ENCODE assay signal across 1 cellular context in the genomic region with DNA sequence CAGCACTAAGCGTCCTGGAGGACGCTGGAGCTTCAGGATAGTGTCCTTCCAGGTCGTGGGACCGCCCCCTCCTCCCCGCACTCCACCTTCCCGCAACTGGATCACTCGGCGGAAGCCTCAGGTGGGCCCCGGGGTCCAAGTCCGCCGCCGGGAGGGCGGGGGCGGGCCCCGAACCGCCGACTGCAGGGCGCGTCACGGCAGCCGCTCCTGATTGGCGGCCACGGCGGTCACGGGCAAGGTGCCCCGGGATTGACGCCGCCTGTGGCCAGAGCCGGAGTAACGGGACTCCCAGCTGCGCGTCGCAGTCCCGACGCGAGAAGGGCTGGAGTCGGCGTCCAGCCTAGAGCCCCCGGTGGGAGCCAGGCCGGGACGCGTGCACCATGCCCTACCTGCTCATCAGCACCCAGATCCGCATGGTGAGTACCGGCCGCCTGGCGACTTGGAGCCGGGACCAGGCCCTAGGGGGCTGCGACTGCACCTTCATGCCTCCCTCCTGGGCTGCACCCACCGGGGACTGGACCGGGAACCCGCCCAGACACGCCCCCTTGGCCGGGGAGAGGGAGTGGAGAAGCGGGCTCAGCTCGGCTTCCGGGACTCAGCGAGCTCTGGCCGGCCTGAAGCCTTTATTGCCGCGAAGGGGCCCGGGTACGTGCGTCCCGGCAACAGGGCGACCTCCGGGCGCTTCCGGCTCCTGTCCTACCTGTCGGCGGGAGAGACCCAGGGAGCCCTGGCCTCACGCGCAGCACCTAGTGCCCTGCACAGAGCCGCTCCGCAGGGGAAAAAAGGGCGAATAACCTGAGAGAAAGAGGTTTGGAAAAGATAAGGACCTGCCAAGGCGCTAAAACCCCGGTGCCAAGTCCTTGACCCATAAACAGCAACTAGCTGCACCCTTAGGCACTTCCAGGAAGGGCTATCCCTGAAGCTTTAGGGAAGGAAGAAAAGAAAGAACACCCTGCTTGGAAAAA.
TF ChIP-seq lines count a peak whose summit lies in the region.

A gene (plus strand): TSS at position 268 of the 965 bp plus-strand sequence. CDS start 113 bp downstream, at position 381.

TF ChIP-seq in HepG2, 621 proteins besides CTCF, POLR2A, EP300 and RAD21 (continued from another document and continues in another):
- TF ChIP-seq, protein P1, sequence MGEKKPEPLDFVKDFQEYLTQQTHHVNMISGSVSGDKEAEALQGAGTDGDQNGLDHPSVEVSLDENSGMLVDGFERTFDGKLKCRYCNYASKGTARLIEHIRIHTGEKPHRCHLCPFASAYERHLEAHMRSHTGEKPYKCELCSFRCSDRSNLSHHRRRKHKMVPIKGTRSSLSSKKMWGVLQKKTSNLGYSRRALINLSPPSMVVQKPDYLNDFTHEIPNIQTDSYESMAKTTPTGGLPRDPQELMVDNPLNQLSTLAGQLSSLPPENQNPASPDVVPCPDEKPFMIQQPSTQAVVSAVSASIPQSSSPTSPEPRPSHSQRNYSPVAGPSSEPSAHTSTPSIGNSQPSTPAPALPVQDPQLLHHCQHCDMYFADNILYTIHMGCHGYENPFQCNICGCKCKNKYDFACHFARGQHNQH (CRISPR knock-in tag; IDR thresholded peaks at IDR 0.05) = 0 out of 2 replicates have a peak, but pooled peaks have one; percentile 44
- peak; percentile 42 for TF ChIP-seq SKI (IDR thresholded peaks at IDR 0.05; ENCODE audit: partially characterized antibody)
- TF ChIP-seq HMG20B (CRISPR knock-in tag; conservative IDR thresholded peaks at IDR 0.05) = no peak; the same call in 1 of the 2 replicates
- TF ChIP-seq, protein P2, sequence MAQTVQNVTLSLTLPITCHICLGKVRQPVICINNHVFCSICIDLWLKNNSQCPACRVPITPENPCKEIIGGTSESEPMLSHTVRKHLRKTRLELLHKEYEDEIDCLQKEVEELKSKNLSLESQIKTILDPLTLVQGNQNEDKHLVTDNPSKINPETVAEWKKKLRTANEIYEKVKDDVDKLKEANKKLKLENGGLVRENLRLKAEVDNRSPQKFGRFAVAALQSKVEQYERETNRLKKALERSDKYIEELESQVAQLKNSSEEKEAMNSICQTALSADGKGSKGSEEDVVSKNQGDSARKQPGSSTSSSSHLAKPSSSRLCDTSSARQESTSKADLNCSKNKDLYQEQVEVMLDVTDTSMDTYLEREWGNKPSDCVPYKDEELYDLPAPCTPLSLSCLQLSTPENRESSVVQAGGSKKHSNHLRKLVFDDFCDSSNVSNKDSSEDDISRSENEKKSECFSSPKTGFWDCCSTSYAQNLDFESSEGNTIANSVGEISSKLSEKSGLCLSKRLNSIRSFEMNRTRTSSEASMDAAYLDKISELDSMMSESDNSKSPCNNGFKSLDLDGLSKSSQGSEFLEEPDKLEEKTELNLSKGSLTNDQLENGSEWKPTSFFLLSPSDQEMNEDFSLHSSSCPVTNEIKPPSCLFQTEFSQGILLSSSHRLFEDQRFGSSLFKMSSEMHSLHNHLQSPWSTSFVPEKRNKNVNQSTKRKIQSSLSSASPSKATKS (CRISPR knock-in tag; IDR thresholded peaks at IDR 0.05) = 0 out of 2 replicates have a peak, but pooled peaks have one; percentile 54
- TF ChIP-seq, protein P3, sequence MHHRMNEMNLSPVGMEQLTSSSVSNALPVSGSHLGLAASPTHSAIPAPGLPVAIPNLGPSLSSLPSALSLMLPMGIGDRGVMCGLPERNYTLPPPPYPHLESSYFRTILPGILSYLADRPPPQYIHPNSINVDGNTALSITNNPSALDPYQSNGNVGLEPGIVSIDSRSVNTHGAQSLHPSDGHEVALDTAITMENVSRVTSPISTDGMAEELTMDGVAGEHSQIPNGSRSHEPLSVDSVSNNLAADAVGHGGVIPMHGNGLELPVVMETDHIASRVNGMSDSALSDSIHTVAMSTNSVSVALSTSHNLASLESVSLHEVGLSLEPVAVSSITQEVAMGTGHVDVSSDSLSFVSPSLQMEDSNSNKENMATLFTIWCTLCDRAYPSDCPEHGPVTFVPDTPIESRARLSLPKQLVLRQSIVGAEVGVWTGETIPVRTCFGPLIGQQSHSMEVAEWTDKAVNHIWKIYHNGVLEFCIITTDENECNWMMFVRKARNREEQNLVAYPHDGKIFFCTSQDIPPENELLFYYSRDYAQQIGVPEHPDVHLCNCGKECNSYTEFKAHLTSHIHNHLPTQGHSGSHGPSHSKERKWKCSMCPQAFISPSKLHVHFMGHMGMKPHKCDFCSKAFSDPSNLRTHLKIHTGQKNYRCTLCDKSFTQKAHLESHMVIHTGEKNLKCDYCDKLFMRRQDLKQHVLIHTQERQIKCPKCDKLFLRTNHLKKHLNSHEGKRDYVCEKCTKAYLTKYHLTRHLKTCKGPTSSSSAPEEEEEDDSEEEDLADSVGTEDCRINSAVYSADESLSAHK (CRISPR knock-in tag; IDR thresholded peaks at IDR 0.05; ENCODE audit: borderline replicate concordance) = peak; percentile 19; the same call in 1 of the 2 replicates
- peak; percentile 52; the same call in 1 of the 2 replicates for TF ChIP-seq SP5 (CRISPR knock-in tag; IDR thresholded peaks at IDR 0.05; ENCODE audit: borderline replicate concordance, low read depth)
- TF ChIP-seq KDM3A (CRISPR knock-in tag; IDR thresholded peaks at IDR 0.05; ENCODE audit: low read depth) = 0 out of 2 replicates have a peak, but pooled peaks have one; percentile 76
- TF ChIP-seq NFKBIZ (CRISPR knock-in tag; IDR thresholded peaks at IDR 0.05) = no peak
- peak; percentile 39; the same call in 1 of the 2 replicates for TF ChIP-seq ZNF343 (CRISPR knock-in tag; IDR thresholded peaks at IDR 0.05)
- peak; percentile 61; the same call in 1 of the 2 replicates for TF ChIP-seq ZSCAN9 (CRISPR knock-in tag; IDR thresholded peaks at IDR 0.05; ENCODE audit: borderline replicate concordance)
- 0 out of 2 replicates have a peak, but pooled peaks have one; percentile 16 for TF ChIP-seq ZNF598 (CRISPR knock-in tag; IDR thresholded peaks at IDR 0.05; ENCODE audit: borderline replicate concordance)
- peak; percentile 94 for TF ChIP-seq AGO2 (optimal IDR thresholded peaks at IDR 0.05; ENCODE audit: low read depth, low read length)
- TF ChIP-seq, protein P4, sequence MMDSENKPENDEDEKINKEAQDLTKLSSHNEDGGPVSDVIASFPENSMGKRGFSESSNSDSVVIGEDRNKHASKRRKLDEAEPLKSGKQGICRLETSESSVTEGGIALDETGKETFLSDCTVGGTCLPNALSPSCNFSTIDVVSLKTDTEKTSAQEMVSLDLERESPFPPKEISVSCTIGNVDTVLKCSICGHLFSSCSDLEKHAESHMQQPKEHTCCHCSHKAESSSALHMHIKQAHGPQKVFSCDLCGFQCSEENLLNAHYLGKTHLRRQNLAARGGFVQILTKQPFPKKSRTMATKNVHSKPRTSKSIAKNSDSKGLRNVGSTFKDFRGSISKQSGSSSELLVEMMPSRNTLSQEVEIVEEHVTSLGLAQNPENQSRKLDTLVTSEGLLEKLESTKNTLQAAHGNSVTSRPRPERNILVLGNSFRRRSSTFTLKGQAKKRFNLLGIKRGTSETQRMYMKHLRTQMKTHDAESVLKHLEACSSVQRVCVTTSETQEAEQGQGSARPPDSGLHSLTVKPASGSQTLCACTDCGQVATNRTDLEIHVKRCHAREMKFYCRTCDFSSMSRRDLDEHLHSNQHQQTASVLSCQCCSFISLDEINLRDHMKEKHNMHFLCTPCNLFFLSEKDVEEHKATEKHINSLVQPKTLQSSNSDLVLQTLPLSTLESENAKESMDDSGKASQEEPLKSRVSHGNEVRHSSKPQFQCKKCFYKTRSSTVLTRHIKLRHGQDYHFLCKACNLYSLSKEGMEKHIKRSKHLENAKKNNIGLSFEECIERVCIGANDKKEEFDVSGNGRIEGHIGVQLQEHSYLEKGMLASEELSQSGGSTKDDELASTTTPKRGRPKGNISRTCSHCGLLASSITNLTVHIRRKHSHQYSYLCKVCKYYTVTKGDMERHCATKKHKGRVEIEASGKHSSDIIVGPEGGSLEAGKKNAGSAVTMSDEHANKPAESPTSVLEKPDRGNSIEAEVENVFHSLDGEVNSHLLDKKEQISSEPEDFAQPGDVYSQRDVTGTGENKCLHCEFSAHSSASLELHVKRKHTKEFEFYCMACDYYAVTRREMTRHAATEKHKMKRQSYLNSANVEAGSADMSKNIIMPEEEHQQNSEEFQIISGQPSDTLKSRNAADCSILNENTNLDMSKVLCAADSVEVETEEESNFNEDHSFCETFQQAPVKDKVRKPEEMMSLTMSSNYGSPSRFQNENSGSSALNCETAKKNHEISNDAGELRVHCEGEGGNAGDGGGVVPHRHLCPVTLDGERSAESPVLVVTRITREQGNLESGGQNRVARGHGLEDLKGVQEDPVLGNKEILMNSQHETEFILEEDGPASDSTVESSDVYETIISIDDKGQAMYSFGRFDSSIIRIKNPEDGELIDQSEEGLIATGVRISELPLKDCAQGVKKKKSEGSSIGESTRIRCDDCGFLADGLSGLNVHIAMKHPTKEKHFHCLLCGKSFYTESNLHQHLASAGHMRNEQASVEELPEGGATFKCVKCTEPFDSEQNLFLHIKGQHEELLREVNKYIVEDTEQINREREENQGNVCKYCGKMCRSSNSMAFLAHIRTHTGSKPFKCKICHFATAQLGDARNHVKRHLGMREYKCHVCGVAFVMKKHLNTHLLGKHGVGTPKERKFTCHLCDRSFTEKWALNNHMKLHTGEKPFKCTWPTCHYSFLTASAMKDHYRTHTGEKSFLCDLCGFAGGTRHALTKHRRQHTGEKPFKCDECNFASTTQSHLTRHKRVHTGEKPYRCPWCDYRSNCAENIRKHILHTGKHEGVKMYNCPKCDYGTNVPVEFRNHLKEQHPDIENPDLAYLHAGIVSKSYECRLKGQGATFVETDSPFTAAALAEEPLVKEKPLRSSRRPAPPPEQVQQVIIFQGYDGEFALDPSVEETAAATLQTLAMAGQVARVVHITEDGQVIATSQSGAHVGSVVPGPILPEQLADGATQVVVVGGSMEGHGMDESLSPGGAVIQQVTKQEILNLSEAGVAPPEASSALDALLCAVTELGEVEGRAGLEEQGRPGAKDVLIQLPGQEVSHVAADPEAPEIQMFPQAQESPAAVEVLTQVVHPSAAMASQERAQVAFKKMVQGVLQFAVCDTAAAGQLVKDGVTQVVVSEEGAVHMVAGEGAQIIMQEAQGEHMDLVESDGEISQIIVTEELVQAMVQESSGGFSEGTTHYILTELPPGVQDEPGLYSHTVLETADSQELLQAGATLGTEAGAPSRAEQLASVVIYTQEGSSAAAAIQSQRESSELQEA (CRISPR knock-in tag; IDR thresholded peaks at IDR 0.05; ENCODE audit: not compliant biosample characterization) = peak; percentile 85
- TF ChIP-seq, protein P5, sequence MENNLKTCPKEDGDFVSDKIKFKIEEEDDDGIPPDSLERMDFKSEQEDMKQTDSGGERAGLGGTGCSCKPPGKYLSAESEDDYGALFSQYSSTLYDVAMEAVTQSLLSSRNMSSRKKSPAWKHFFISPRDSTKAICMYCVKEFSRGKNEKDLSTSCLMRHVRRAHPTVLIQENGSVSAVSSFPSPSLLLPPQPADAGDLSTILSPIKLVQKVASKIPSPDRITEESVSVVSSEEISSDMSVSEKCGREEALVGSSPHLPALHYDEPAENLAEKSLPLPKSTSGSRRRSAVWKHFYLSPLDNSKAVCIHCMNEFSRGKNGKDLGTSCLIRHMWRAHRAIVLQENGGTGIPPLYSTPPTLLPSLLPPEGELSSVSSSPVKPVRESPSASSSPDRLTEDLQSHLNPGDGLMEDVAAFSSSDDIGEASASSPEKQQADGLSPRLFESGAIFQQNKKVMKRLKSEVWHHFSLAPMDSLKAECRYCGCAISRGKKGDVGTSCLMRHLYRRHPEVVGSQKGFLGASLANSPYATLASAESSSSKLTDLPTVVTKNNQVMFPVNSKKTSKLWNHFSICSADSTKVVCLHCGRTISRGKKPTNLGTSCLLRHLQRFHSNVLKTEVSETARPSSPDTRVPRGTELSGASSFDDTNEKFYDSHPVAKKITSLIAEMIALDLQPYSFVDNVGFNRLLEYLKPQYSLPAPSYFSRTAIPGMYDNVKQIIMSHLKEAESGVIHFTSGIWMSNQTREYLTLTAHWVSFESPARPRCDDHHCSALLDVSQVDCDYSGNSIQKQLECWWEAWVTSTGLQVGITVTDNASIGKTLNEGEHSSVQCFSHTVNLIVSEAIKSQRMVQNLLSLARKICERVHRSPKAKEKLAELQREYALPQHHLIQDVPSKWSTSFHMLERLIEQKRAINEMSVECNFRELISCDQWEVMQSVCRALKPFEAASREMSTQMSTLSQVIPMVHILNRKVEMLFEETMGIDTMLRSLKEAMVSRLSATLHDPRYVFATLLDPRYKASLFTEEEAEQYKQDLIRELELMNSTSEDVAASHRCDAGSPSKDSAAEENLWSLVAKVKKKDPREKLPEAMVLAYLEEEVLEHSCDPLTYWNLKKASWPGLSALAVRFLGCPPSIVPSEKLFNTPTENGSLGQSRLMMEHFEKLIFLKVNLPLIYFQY (CRISPR knock-in tag; IDR thresholded peaks at IDR 0.05; ENCODE audit: borderline replicate concordance) = peak; percentile 65; the same call in 1 of the 2 replicates
- TF ChIP-seq ZFP36L1 (CRISPR knock-in tag; IDR thresholded peaks at IDR 0.05) = peak; percentile 30
- peak; percentile 91; the same call in 1 of the 2 replicates for TF ChIP-seq CENPT (CRISPR knock-in tag; IDR thresholded peaks at IDR 0.05; ENCODE audit: low read depth)
- TF ChIP-seq ZNF569 (CRISPR knock-in tag; IDR thresholded peaks at IDR 0.05; ENCODE audit: borderline replicate concordance) = 0 out of 2 replicates have a peak, but pooled peaks have one; percentile 64
- peak; percentile 76; the same call in 1 of the 2 replicates for TF ChIP-seq ZNF709 (CRISPR knock-in tag; IDR thresholded peaks at IDR 0.05)
- TF ChIP-seq NFIB (CRISPR knock-in tag; IDR thresholded peaks at IDR 0.05; ENCODE audit: borderline replicate concordance) = peak; percentile 54; the same call in 1 of the 2 replicates
- TF ChIP-seq RXRA (CRISPR knock-in tag; IDR thresholded peaks at IDR 0.05) = peak; percentile 73
- TF ChIP-seq, protein P6, sequence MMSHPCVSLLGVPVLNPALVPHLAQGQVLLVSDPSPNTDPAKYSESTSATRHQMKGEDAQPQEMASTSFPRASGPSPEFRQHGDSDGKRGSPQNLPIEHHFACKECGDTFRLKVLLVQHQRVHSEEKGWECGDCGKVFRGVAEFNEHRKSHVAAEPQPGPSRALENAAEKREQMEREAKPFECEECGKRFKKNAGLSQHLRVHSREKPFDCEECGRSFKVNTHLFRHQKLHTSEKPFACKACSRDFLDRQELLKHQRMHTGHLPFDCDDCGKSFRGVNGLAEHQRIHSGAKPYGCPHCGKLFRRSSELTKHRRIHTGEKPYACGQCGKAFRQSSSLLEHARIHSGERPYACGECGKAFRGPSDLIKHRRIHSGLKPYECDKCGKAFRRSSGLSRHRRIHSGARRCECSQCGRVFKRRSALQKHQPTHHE (CRISPR knock-in tag; IDR thresholded peaks at IDR 0.05; ENCODE audit: borderline replicate concordance) = peak; percentile 63; the same call in 1 of the 2 replicates
- TF ChIP-seq, protein P7, sequence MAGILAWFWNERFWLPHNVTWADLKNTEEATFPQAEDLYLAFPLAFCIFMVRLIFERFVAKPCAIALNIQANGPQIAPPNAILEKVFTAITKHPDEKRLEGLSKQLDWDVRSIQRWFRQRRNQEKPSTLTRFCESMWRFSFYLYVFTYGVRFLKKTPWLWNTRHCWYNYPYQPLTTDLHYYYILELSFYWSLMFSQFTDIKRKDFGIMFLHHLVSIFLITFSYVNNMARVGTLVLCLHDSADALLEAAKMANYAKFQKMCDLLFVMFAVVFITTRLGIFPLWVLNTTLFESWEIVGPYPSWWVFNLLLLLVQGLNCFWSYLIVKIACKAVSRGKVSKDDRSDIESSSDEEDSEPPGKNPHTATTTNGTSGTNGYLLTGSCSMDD (CRISPR knock-in tag; IDR thresholded peaks at IDR 0.05) = peak; percentile 56
- TF ChIP-seq KMT2A (CRISPR knock-in tag; IDR thresholded peaks at IDR 0.05) = peak; percentile 79; the same call in 1 of the 2 replicates
- TF ChIP-seq TSC22D2 (CRISPR knock-in tag; IDR thresholded peaks at IDR 0.05; ENCODE audit: borderline replicate concordance) = peak; percentile 66; the same call in 1 of the 2 replicates
- peak; percentile 31; the same call in 1 of the 2 replicates for TF ChIP-seq HIVEP1 (CRISPR knock-in tag; IDR thresholded peaks at IDR 0.05)
- TF ChIP-seq ZNF446 (CRISPR knock-in tag; IDR thresholded peaks at IDR 0.05) = no peak
- no peak for TF ChIP-seq U2AF2 (IDR thresholded peaks at IDR 0.05; ENCODE audit: low read depth, low read length)
